ENCODE assay signal across 17 cellular contexts in genomic region chr1:115355069-115355468, GRCh38. TPM values are rescaled to one million over a fixed set of nuclear protein-coding genes. Genes with fewer than 3 reads are reported as not detected.
A peak's percentile ranks its signal among the peaks of the same experiment; 100 is the strongest.
DNase-seq lines count a peak whose midpoint lies in the region; ATAC-seq and TF ChIP-seq lines count a peak whose summit lies in the region.
"Had no signal": no experiment of that assay in that cellular context is flagged by ENCODE, and none has a peak within 500 bp of the region (broad histone marks: within the 10 kb centered on the region; RNA-seq: fewer than 3 reads in every experiment).

No MANE protein-coding gene starts in this region.

- H3K36me3 ChIP-seq in heart left ventricle (no peaks in the 10 kb centered on the region), gastrocnemius medialis (no peaks in the 10 kb centered on the region)
- H3K36me3 ChIP-seq: BE2C, HAP-1 had no signal

- ATAC-seq in Right ventricle myocardium superior (ENCODE audit: poor library complexity) (peak; percentile 15), heart left ventricle (no peak), left lobe of liver (peak; percentile 91), HG02885 (IDR thresholded peaks at IDR 0.05; ENCODE audit: poor library complexity, unreplicated experiment) (no peak), gastrocnemius medialis (no peak)

- intact Hi-C loops in Right ventricle myocardium superior (cut with DNase I) (no loop called here), heart left ventricle (cut with DNase I) (no loop called here), gastrocnemius medialis (cut with DNase I; ENCODE audit: low total_unique reads) (no loop called here)

- H3K36me3 Mint-ChIP-seq in nephron (ENCODE audit: low read depth): peaks cover 4% of the 10 kb centered on the region
- H3K36me3 Mint-ChIP-seq: CD4-positive, CD25-positive, alpha-beta regulatory T cell; CD8-positive, alpha-beta memory T cell had no signal

- H3K4me1 ChIP-seq in heart left ventricle (peaks cover 0 to 4% (median 0%) of the 10 kb centered on the region in 12 donors), gastrocnemius medialis (no peaks in the 10 kb centered on the region)
- H3K4me1 ChIP-seq: BE2C, Caco-2, HAP-1 had no signal

- TF ChIP-seq CTCF in heart left ventricle (IDR thresholded peaks at IDR 0.05) (no peak), nephron (IDR thresholded peaks at IDR 0.05; ENCODE audit: unreplicated experiment in 3 of 3) (no peak), gastrocnemius medialis (IDR thresholded peaks at IDR 0.05 in 4 of 5, conservative IDR thresholded peaks at IDR 0.05 in 1 of 5) (no peak)

- TF ChIP-seq POLR2A in heart left ventricle (IDR thresholded peaks at IDR 0.05) (no peak), gastrocnemius medialis (IDR thresholded peaks at IDR 0.05) (no peak)

- WGBS in heart left ventricle, 4 donors: 56 to 67% (median 65%) methylated on average over 2 of the region's 2 CpGs

- in situ Hi-C loops in gastrocnemius medialis (cut with MboI; ENCODE audit: low sequenced_read_pairs in 4 of 4): no loop called here

- H3K4me3 Mint-ChIP-seq in nephron: no peak overlapping the region
- H3K4me3 Mint-ChIP-seq: CD4-positive, CD25-positive, alpha-beta regulatory T cell; CD8-positive, alpha-beta memory T cell had no signal

- H3K27me3 ChIP-seq in heart left ventricle: no peaks in the 10 kb centered on the region
- H3K27me3 ChIP-seq in gastrocnemius medialis: no peaks in the 10 kb centered on the region
- H3K27me3 ChIP-seq: BE2C had no signal

- no peak for DNase-seq in Right ventricle myocardium superior
- DNase-seq in heart left ventricle: no peak
- DNase-seq in left lobe of liver (ENCODE audit: low spot score): no peak
- DNase-seq in NCI-H1694 treated with DMSO at 0.1 percent for 48 hours (lab: John Stamatoyannopoulos, UW): no peak
- DNase-seq in gastrocnemius medialis: no peak
- DNase-seq: ACHN; BE2C; C1 segment of cervical spinal cord; Caco-2; CD4-positive, CD25-positive, alpha-beta regulatory T cell; CD8-positive, alpha-beta memory T cell; GM23248 had no signal

- H3K27me3 Mint-ChIP-seq in nephron (ENCODE audit: low read depth): peaks cover 22% of the 10 kb centered on the region

- H3K27ac ChIP-seq in heart left ventricle (no peak overlapping the region), gastrocnemius medialis (no peak overlapping the region)
- H3K27ac ChIP-seq: GM23248 had no signal

- H3K4me3 ChIP-seq in heart left ventricle: no peak overlapping the region
- no peak overlapping the region for H3K4me3 ChIP-seq in gastrocnemius medialis
- H3K4me3 ChIP-seq: GM23248, HAP-1 had no signal

- H3K27ac Mint-ChIP-seq in nephron: peak overlapping the region in 2 of 3 experiments; percentile 17 to 58
- H3K27ac Mint-ChIP-seq: CD8-positive, alpha-beta memory T cell had no signal

- H3K9me3 Mint-ChIP-seq in nephron: peaks cover 8% of the 10 kb centered on the region

- H3K9me3 ChIP-seq in heart left ventricle: no peaks in the 10 kb centered on the region
- H3K9me3 ChIP-seq in gastrocnemius medialis: no peaks in the 10 kb centered on the region
- H3K9me3 ChIP-seq: BE2C, Caco-2, HAP-1 had no signal

- peaks cover 15% of the 10 kb centered on the region for H3K4me1 Mint-ChIP-seq in nephron
- H3K4me1 Mint-ChIP-seq: CD4-positive, CD25-positive, alpha-beta regulatory T cell; CD8-positive, alpha-beta memory T cell had no signal

RNA-seq across cellular contexts. Expression of gene NGF, which starts 17.0 kb away (rescaled TPM):
- total RNA-seq in Right ventricle myocardium superior: 4.0 TPM
- total RNA-seq in heart left ventricle: 10 to 100 TPM in 1 of 9 donors, 1 to 10 TPM in 7, under 1 TPM in 1; 0.94 to 13.6 (median 2.9) TPM
- 10 to 100 TPM in 1 of 2 donors, 1 to 10 TPM in 1; 2.4 to 11.5 TPM for polyA plus RNA-seq in heart left ventricle
- total RNA-seq in left lobe of liver: 0.55 TPM
- total RNA-seq in gastrocnemius medialis: under 1 TPM in 1 of 4 donors, not detected in 3; 0.78 TPM
- total RNA-seq: Caco-2; CD4-positive, CD25-positive, alpha-beta regulatory T cell; CD8-positive, alpha-beta memory T cell; H4; HT-29 had no signal
- polyA plus RNA-seq: CD4-positive, CD25-positive, alpha-beta regulatory T cell; CD8-positive, alpha-beta memory T cell had no signal

Comparison
In these comparisons a context has a peak if more than half of its experiments do, and no peak if none do; other contexts are left out.
1. ATAC-seq: peak in Right ventricle myocardium superior (single experiment) and left lobe of liver (single experiment); none in heart left ventricle (0 of 4), HG02885 (single experiment) and gastrocnemius medialis (0 of 2).